ENCODE assay signal across 1 cellular context in the genomic region with DNA sequence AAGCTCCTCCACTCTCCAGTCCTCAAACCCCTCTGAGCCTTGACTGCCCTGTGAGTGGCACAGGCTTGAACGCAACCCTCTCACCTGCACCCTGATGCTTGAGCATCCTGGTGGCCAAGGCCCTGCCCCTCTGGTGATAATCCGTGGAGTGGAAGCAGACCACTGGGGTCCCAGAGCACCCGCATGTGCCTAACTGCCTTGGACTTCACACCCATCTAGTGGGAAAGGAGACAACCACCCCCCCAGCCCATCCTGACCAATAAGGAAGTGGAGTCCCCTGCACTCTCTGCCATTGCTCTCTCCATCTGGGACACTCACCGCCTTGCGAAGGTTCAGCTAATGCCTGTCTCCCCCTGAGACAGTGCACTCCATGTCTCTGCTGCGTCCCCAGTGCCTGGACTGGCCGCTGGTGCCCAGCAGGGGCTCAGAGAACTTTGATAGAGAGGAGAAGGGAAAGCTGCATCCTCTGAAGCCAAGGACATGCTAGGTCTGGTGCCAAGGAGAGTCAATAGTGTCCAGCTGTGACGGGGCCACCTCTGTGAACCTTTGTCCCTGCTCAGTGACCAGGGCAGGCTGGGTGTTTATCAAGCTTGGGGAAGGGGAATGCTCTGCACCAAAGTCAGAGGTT.
TF ChIP-seq lines count a peak whose summit lies in the region.

No MANE protein-coding gene starts in this region.

TF ChIP-seq in GM23338, 12 proteins besides CTCF, POLR2A, EP300 and RAD21:
- TF ChIP-seq, protein P1, sequence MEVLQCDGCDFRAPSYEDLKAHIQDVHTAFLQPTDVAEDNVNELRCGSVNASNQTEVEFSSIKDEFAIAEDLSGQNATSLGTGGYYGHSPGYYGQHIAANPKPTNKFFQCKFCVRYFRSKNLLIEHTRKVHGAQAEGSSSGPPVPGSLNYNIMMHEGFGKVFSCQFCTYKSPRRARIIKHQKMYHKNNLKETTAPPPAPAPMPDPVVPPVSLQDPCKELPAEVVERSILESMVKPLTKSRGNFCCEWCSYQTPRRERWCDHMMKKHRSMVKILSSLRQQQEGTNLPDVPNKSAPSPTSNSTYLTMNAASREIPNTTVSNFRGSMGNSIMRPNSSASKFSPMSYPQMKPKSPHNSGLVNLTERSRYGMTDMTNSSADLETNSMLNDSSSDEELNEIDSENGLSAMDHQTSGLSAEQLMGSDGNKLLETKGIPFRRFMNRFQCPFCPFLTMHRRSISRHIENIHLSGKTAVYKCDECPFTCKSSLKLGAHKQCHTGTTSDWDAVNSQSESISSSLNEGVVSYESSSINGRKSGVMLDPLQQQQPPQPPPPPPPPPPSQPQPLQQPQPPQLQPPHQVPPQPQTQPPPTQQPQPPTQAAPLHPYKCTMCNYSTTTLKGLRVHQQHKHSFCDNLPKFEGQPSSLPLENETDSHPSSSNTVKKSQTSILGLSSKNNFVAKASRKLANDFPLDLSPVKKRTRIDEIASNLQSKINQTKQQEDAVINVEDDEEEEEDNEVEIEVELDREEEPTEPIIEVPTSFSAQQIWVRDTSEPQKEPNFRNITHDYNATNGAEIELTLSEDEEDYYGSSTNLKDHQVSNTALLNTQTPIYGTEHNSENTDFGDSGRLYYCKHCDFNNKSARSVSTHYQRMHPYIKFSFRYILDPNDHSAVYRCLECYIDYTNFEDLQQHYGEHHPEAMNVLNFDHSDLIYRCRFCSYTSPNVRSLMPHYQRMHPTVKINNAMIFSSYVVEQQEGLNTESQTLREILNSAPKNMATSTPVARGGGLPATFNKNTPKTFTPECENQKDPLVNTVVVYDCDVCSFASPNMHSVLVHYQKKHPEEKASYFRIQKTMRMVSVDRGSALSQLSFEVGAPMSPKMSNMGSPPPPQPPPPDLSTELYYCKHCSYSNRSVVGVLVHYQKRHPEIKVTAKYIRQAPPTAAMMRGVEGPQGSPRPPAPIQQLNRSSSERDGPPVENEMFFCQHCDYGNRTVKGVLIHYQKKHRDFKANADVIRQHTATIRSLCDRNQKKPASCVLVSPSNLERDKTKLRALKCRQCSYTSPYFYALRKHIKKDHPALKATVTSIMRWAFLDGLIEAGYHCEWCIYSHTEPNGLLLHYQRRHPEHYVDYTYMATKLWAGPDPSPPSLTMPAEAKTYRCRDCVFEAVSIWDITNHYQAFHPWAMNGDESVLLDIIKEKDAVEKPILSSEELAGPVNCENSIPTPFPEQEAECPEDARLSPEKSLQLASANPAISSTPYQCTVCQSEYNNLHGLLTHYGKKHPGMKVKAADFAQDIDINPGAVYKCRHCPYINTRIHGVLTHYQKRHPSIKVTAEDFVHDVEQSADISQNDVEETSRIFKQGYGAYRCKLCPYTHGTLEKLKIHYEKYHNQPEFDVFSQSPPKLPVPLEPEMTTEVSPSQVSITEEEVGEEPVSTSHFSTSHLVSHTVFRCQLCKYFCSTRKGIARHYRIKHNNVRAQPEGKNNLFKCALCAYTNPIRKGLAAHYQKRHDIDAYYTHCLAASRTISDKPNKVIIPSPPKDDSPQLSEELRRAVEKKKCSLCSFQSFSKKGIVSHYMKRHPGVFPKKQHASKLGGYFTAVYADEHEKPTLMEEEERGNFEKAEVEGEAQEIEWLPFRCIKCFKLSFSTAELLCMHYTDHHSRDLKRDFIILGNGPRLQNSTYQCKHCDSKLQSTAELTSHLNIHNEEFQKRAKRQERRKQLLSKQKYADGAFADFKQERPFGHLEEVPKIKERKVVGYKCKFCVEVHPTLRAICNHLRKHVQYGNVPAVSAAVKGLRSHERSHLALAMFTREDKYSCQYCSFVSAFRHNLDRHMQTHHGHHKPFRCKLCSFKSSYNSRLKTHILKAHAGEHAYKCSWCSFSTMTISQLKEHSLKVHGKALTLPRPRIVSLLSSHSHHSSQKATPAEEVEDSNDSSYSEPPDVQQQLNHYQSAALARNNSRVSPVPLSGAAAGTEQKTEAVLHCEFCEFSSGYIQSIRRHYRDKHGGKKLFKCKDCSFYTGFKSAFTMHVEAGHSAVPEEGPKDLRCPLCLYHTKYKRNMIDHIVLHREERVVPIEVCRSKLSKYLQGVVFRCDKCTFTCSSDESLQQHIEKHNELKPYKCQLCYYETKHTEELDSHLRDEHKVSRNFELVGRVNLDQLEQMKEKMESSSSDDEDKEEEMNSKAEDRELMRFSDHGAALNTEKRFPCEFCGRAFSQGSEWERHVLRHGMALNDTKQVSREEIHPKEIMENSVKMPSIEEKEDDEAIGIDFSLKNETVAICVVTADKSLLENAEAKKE (CRISPR knock-in tag; IDR thresholded peaks at IDR 0.05): no peak
- no peak for TF ChIP-seq EZH2phosphoT487 (IDR thresholded peaks at IDR 0.05; ENCODE audit: unreplicated experiment)
